In genomic region chr13:33610471-33611015, GRCh38 we compare ENCODE assay signal across 8 cellular contexts.
DNase-seq lines count a peak whose midpoint lies in the region; ATAC-seq and TF ChIP-seq lines count a peak whose summit lies in the region.

No MANE protein-coding gene starts in this region.

- TF ChIP-seq POLR2A in thyroid gland (IDR thresholded peaks at IDR 0.05) = no peak

- DNase-seq in NCI-H146 (lab: John Stamatoyannopoulos, UW) (peak; percentile 91), endodermal cell (peak; percentile 84), thyroid gland (peak; percentile 34 to 51), HEK293T (ENCODE audit: extremely low spot score) (no peak)
- DNase-seq in activated CD8-positive, alpha-beta T cell treated with anti-CD3 and anti-CD28 coated beads for 36 hours = peak; percentile 73

- intact Hi-C loops in activated CD8-positive, alpha-beta T cell treated with anti-CD3 and anti-CD28 coated beads for 36 hours (cut with micrococcal nuclease) = loop anchor here (5.0 to 10.0 kb wide), 3 partner anchors 64 to 112 kb away; no protein-coding TSS in a partner anchor
- intact Hi-C loops in thyroid gland (cut with DNase I) = no loop called here

- peak overlapping the region; percentile 67 for H3K4me3 Mint-ChIP-seq in activated CD8-positive, alpha-beta T cell treated with anti-CD3 and anti-CD28 coated beads for 36 hours
- no peak overlapping the region for H3K4me3 Mint-ChIP-seq in endodermal cell

- peak; percentile 61 for ATAC-seq in activated CD8-positive, alpha-beta T cell treated with anti-CD3 and anti-CD28 coated beads for 36 hours
- ATAC-seq in GM19324 (IDR thresholded peaks at IDR 0.05; ENCODE audit: low FRiP score, unreplicated experiment) (no peak), GM18520 (IDR thresholded peaks at IDR 0.05; ENCODE audit: unreplicated experiment) (no peak)

- H2AFZ ChIP-seq in neuron (ENCODE audit: low read depth, low read length) = peak overlapping the region; percentile 80

- H3K4me1 ChIP-seq in endodermal cell (ENCODE audit: control insufficient read depth, insufficient read depth, low read length) (no peaks in the 10 kb centered on the region), neuron (ENCODE audit: insufficient read depth, low read length) (peaks cover 44% of the 10 kb centered on the region), thyroid gland (peaks cover 13 to 22% of the 10 kb centered on the region in 2 donors)

- H3K27ac ChIP-seq in endodermal cell (ENCODE audit: low read depth, low read length) (peak overlapping the region; percentile 80), thyroid gland (peak overlapping the region; percentile 74 to 95 (median 80))

- H3K36me3 ChIP-seq in endodermal cell (ENCODE audit: control insufficient read depth, insufficient read depth, low read length) = no peaks in the 10 kb centered on the region
- no peaks in the 10 kb centered on the region for H3K36me3 ChIP-seq in neuron (ENCODE audit: insufficient read depth, low read length)
- H3K36me3 ChIP-seq in thyroid gland = no peaks in the 10 kb centered on the region

- H3K4me1 Mint-ChIP-seq in activated CD8-positive, alpha-beta T cell treated with anti-CD3 and anti-CD28 coated beads for 36 hours (ENCODE audit: low read depth) = peaks cover 34% of the 10 kb centered on the region
- H3K4me1 Mint-ChIP-seq in endodermal cell = peaks cover 31% of the 10 kb centered on the region

- no peak for TF ChIP-seq CTCF in activated CD8-positive, alpha-beta T cell treated with anti-CD3 and anti-CD28 coated beads for 36 hours (IDR thresholded peaks at IDR 0.05)
- TF ChIP-seq CTCF in endodermal cell (conservative IDR thresholded peaks at IDR 0.05) (peak; percentile 48), thyroid gland (IDR thresholded peaks at IDR 0.05) (no peak)

- H3K27me3 ChIP-seq in endodermal cell (ENCODE audit: control insufficient read depth, insufficient read depth, low read length, poor library complexity, severe bottlenecking) = no peaks in the 10 kb centered on the region
- H3K27me3 ChIP-seq in neuron (ENCODE audit: insufficient read depth, low read length) = no peaks in the 10 kb centered on the region
- no peaks in the 10 kb centered on the region for H3K27me3 ChIP-seq in thyroid gland

- peaks cover 7% of the 10 kb centered on the region for H3K27me3 Mint-ChIP-seq in activated CD8-positive, alpha-beta T cell treated with anti-CD3 and anti-CD28 coated beads for 36 hours
- peaks cover 5% of the 10 kb centered on the region for H3K27me3 Mint-ChIP-seq in endodermal cell (ENCODE audit: insufficient read depth)

- H3K9ac ChIP-seq in endodermal cell (ENCODE audit: extremely low read depth, low read length, poor library complexity, severe bottlenecking) = no peak overlapping the region

- CTCF ChIA-PET in activated CD8-positive, alpha-beta T cell treated with anti-CD3 and anti-CD28 coated beads for 36 hours (lab: Charles Lee) = interaction anchor here (1.9 kb wide), 1 partner anchor 68 kb away, joined by 6 read pairs; no protein-coding TSS in a partner anchor
- CTCF ChIA-PET in HEK293T (lab: Yijun Ruan, JAX) = no interaction called here

- POLR2A ChIA-PET in activated CD8-positive, alpha-beta T cell treated with anti-CD3 and anti-CD28 coated beads for 36 hours (lab: Charles Lee) = interaction anchor here (1.0 kb wide), 1 partner anchor 33 kb away, joined by 3 read pairs; no protein-coding TSS in a partner anchor
- POLR2A ChIA-PET in HEK293T (lab: Yijun Ruan, JAX) = no interaction called here

- 92 to 95% methylated on average over 12 to 22 of the region's 22 CpGs for WGBS in endodermal cell (ENCODE audit: insufficient coverage in 1 of 2, insufficient read length in 1 of 2), 2 experiments
- WGBS in thyroid gland, 2 donors = 66 to 68% methylated on average over 22 of the region's 22 CpGs

- no peaks in the 10 kb centered on the region for H3K9me3 Mint-ChIP-seq in activated CD8-positive, alpha-beta T cell treated with anti-CD3 and anti-CD28 coated beads for 36 hours
- H3K9me3 Mint-ChIP-seq in endodermal cell = no peaks in the 10 kb centered on the region

- H3K36me3 Mint-ChIP-seq in activated CD8-positive, alpha-beta T cell treated with anti-CD3 and anti-CD28 coated beads for 36 hours (ENCODE audit: low read depth) = no peaks in the 10 kb centered on the region
- H3K36me3 Mint-ChIP-seq in endodermal cell (ENCODE audit: low read depth) = no peaks in the 10 kb centered on the region

- no peaks in the 10 kb centered on the region for H3K9me3 ChIP-seq in endodermal cell (ENCODE audit: control insufficient read depth, low read length)
- no peaks in the 10 kb centered on the region for H3K9me3 ChIP-seq in neuron (ENCODE audit: low read length)
- no peaks in the 10 kb centered on the region for H3K9me3 ChIP-seq in thyroid gland

- peak overlapping the region; percentile 85 for H3K27ac Mint-ChIP-seq in activated CD8-positive, alpha-beta T cell treated with anti-CD3 and anti-CD28 coated beads for 36 hours
- no peak overlapping the region for H3K27ac Mint-ChIP-seq in endodermal cell

- H3K4me3 ChIP-seq in endodermal cell (ENCODE audit: low read length) (no peak overlapping the region), neuron (ENCODE audit: low read length) (peak overlapping the region; percentile 44), thyroid gland (replicated peaks in 1 of 3) (no peak overlapping the region)

TF ChIP-seq in HEK293T, 16 proteins besides CTCF, POLR2A, EP300 and RAD21:
- TF ChIP-seq HDGF (IDR thresholded peaks at IDR 0.05; ENCODE audit: borderline replicate concordance) = no peak
- TF ChIP-seq TARDBP (IDR thresholded peaks at IDR 0.05) = no peak
